24 cellular contexts compared by ENCODE assay signal in genomic region chr19:19650331-19650730, GRCh38. TPM values are rescaled to one million over a fixed set of nuclear protein-coding genes. Genes with fewer than 3 reads are reported as not detected.
DNase-seq lines count a peak whose midpoint lies in the region; ATAC-seq and TF ChIP-seq lines count a peak whose summit lies in the region.
"Had no signal": no experiment of that assay in that cellular context is flagged by ENCODE, and none has a peak within 500 bp of the region (broad histone marks: within the 10 kb centered on the region; RNA-seq: fewer than 3 reads in every experiment).

No MANE protein-coding gene starts in this region.

- H3K36me3 Mint-ChIP-seq in activated naive CD4-positive, alpha-beta T cell treated with anti-CD3 and anti-CD28 coated beads, Interleukin-2, amount 50 U/mL, for 72 hours = peaks cover 7 to 22% of the 10 kb centered on the region in 2 donors
- H3K36me3 Mint-ChIP-seq in activated naive CD4-positive, alpha-beta T cell treated with anti-CD3 and anti-CD28 coated beads for 36 hours (ENCODE audit: low read depth) = peaks cover 38% of the 10 kb centered on the region

- H3K4me3 Mint-ChIP-seq in activated naive CD4-positive, alpha-beta T cell treated with anti-CD3 and anti-CD28 coated beads for 36 hours = no peak overlapping the region
- H3K4me3 Mint-ChIP-seq: activated CD8-positive, alpha-beta memory T cell treated with anti-CD3 and anti-CD28 coated beads, Interleukin-2, amount 10 ng/mL, durations not matched to agents 7 days and 5 days; HFFc6; IgD-negative memory B cell; nephron had no signal

- no peaks in the 10 kb centered on the region for H3K9me3 Mint-ChIP-seq in activated naive CD4-positive, alpha-beta T cell treated with anti-CD3 and anti-CD28 coated beads, Interleukin-2, amount 50 U/mL, for 72 hours
- no peaks in the 10 kb centered on the region for H3K9me3 Mint-ChIP-seq in activated naive CD4-positive, alpha-beta T cell treated with anti-CD3 and anti-CD28 coated beads for 36 hours
- H3K9me3 Mint-ChIP-seq: HFFc6, IgD-negative memory B cell, nephron had no signal

- H3K27me3 ChIP-seq in SJCRH30 = no peaks in the 10 kb centered on the region
- no peaks in the 10 kb centered on the region for H3K27me3 ChIP-seq in gastrocnemius medialis
- H3K27me3 ChIP-seq: adrenal gland, heart right ventricle, tibial artery had no signal

- H3K4me1 ChIP-seq in SJCRH30 (peaks cover 6% of the 10 kb centered on the region), gastrocnemius medialis (no peaks in the 10 kb centered on the region)
- H3K4me1 ChIP-seq: adrenal gland, parathyroid adenoma, tibial artery had no signal

- H3K36me3 ChIP-seq in SJCRH30 = peaks cover 60% of the 10 kb centered on the region
- peaks cover 5 to 92% of the 10 kb centered on the region in 2 donors for H3K36me3 ChIP-seq in gastrocnemius medialis

- no peak for TF ChIP-seq POLR2A in gastrocnemius medialis (IDR thresholded peaks at IDR 0.05)

- TF ChIP-seq CTCF in gastrocnemius medialis (IDR thresholded peaks at IDR 0.05 in 4 of 5, conservative IDR thresholded peaks at IDR 0.05 in 1 of 5) = no peak

- DNase-seq in activated naive CD4-positive, alpha-beta T cell treated with anti-CD3 and anti-CD28 coated beads, Interleukin-2, amount 50 U/mL, for 72 hours (ENCODE audit: low spot score in 2 of 2) = no peak
- no peak for DNase-seq in activated naive CD4-positive, alpha-beta T cell treated with anti-CD3 and anti-CD28 coated beads for 36 hours
- peak; percentile 26 to 52 for DNase-seq in SJCRH30
- peak in 1 of 2 donors; percentile 52 for DNase-seq in gastrocnemius medialis
- DNase-seq: activated CD4-positive, alpha-beta T cell treated with anti-CD3 and anti-CD28 coated beads for 48 hours; activated CD8-positive, alpha-beta memory T cell treated with anti-CD3 and anti-CD28 coated beads, Interleukin-2, amount 10 ng/mL, durations not matched to agents 7 days and 5 days; activated effector memory CD4-positive, alpha-beta T cell treated with Interleukin-2 at 50 U/mL for 16 hours; HFFc6; MM.1S; NCI-H1694; NCI-H2171 treated with DMSO at 0.1 percent for 48 hours; NCI-H526 treated with DMSO at 0.1 percent for 48 hours; stimulated activated CD4-positive, alpha-beta T cell treated with anti-CD3 and anti-CD28 coated beads, Interleukin-1b, Interleukin-23, amount 100 ng/mL, for 48 hours; stimulated activated naive CD4-positive, alpha-beta T cell; tibial artery had no signal

- H3K27ac ChIP-seq in SJCRH30 (no peak overlapping the region), gastrocnemius medialis (no peak overlapping the region)
- H3K27ac ChIP-seq: adrenal gland, coronary artery, heart right ventricle, left ventricle myocardium inferior, parathyroid adenoma, tibial artery had no signal

- intact Hi-C loops in activated naive CD4-positive, alpha-beta T cell treated with anti-CD3 and anti-CD28 coated beads for 36 hours (cut with micrococcal nuclease) = no loop called here
- intact Hi-C loops in gastrocnemius medialis (cut with DNase I; ENCODE audit: low total_unique reads) = no loop called here

- CTCF ChIA-PET in activated naive CD4-positive, alpha-beta T cell treated with anti-CD3 and anti-CD28 coated beads for 36 hours (lab: Charles Lee) = interaction anchor here (1.7 kb wide), 1 partner anchor 118 kb away, joined by 10 read pairs; no protein-coding TSS in a partner anchor

- H3K4me3 ChIP-seq in SJCRH30 (no peak overlapping the region), gastrocnemius medialis (no peak overlapping the region)
- H3K4me3 ChIP-seq: adrenal gland, coronary artery, heart right ventricle, left ventricle myocardium inferior, tibial artery had no signal

- in situ Hi-C loops in gastrocnemius medialis (cut with MboI; ENCODE audit: low sequenced_read_pairs in 4 of 4) = loop anchor here in 1 of 4 donors (25.0 kb wide), 1 partner anchor 263 kb away; no protein-coding TSS in a partner anchor

- ATAC-seq in activated naive CD4-positive, alpha-beta T cell treated with anti-CD3 and anti-CD28 coated beads, Interleukin-2, amount 50 U/mL, for 72 hours = no peak
- ATAC-seq in gastrocnemius medialis = peak; percentile 60 to 76
- ATAC-seq in HG03439 (IDR thresholded peaks at IDR 0.05; ENCODE audit: unreplicated experiment) = no peak
- ATAC-seq in HG02852 (IDR thresholded peaks at IDR 0.05; ENCODE audit: unreplicated experiment) = no peak
- ATAC-seq: activated CD8-positive, alpha-beta memory T cell treated with anti-CD3 and anti-CD28 coated beads, Interleukin-2, amount 10 ng/mL, durations not matched to agents 7 days and 5 days had no signal

- peak overlapping the region; percentile 12 to 92 for H3K27ac Mint-ChIP-seq in activated naive CD4-positive, alpha-beta T cell treated with anti-CD3 and anti-CD28 coated beads, Interleukin-2, amount 50 U/mL, for 72 hours
- H3K27ac Mint-ChIP-seq in activated naive CD4-positive, alpha-beta T cell treated with anti-CD3 and anti-CD28 coated beads for 36 hours = no peak overlapping the region
- H3K27ac Mint-ChIP-seq: activated CD8-positive, alpha-beta memory T cell treated with anti-CD3 and anti-CD28 coated beads, Interleukin-2, amount 10 ng/mL, durations not matched to agents 7 days and 5 days; HFFc6; nephron had no signal

- H3K4me1 Mint-ChIP-seq in activated naive CD4-positive, alpha-beta T cell treated with anti-CD3 and anti-CD28 coated beads for 36 hours (ENCODE audit: low read depth) = no peaks in the 10 kb centered on the region
- H3K4me1 Mint-ChIP-seq: activated CD8-positive, alpha-beta memory T cell treated with anti-CD3 and anti-CD28 coated beads, Interleukin-2, amount 10 ng/mL, durations not matched to agents 7 days and 5 days; nephron had no signal

- no peaks in the 10 kb centered on the region for H3K27me3 Mint-ChIP-seq in activated naive CD4-positive, alpha-beta T cell treated with anti-CD3 and anti-CD28 coated beads for 36 hours (ENCODE audit: low read depth)
- H3K27me3 Mint-ChIP-seq: activated CD8-positive, alpha-beta memory T cell treated with anti-CD3 and anti-CD28 coated beads, Interleukin-2, amount 10 ng/mL, durations not matched to agents 7 days and 5 days had no signal

- H3K9me3 ChIP-seq in SJCRH30 (replicated peaks) = no peaks in the 10 kb centered on the region
- H3K9me3 ChIP-seq in gastrocnemius medialis = no peaks in the 10 kb centered on the region
- H3K9me3 ChIP-seq: adrenal gland, heart right ventricle, left ventricle myocardium inferior, tibial artery had no signal

RNA-seq across cellular contexts. Expression of gene GMIP, which starts 6.9 kb away (rescaled TPM):
- 100 to 1,000 TPM in 1 of 2 donors, 10 to 100 TPM in 1; 69.7 to 106 TPM for total RNA-seq in activated naive CD4-positive, alpha-beta T cell treated with anti-CD3 and anti-CD28 coated beads, Interleukin-2, amount 50 U/mL, for 72 hours
- total RNA-seq in activated naive CD4-positive, alpha-beta T cell treated with anti-CD3 and anti-CD28 coated beads for 36 hours = 10 to 100 TPM; 38.7 to 40.6 TPM
- 3.2 and 4.6 TPM in 2 replicates for total RNA-seq in SJCRH30 (2014; rRNA removed; shearing (Covaris generic))
- total RNA-seq in gastrocnemius medialis = 1 to 10 TPM in 3 of 4 donors, not detected in 1; 1.2 to 2.6 (median 1.6) TPM

RNA-seq across cellular contexts. Expression of gene ATP13A1, which starts 13.1 kb away (rescaled TPM):
- total RNA-seq in activated naive CD4-positive, alpha-beta T cell treated with anti-CD3 and anti-CD28 coated beads, Interleukin-2, amount 50 U/mL, for 72 hours = 10 to 100 TPM; 35.6 to 83.0 TPM
- 10 to 100 TPM; 48.7 to 55.1 TPM for total RNA-seq in activated naive CD4-positive, alpha-beta T cell treated with anti-CD3 and anti-CD28 coated beads for 36 hours
- 28.8 and 29.3 TPM in 2 replicates for total RNA-seq in SJCRH30 (2014; rRNA removed; shearing (Covaris generic))
- total RNA-seq in gastrocnemius medialis = 100 to 1,000 TPM in 2 of 4 donors, 10 to 100 TPM in 2; 51.8 to 111 (median 82.8) TPM

RNA-seq across cellular contexts. Expression of gene ZNF101, which starts 18.3 kb away (rescaled TPM):
- total RNA-seq in activated naive CD4-positive, alpha-beta T cell treated with anti-CD3 and anti-CD28 coated beads, Interleukin-2, amount 50 U/mL, for 72 hours = 10 to 100 TPM; 66.9 to 79.6 TPM
- 10 to 100 TPM; 51.8 to 54.3 TPM for total RNA-seq in activated naive CD4-positive, alpha-beta T cell treated with anti-CD3 and anti-CD28 coated beads for 36 hours
- 17.9 and 19.5 TPM in 2 replicates for total RNA-seq in SJCRH30 (2014; rRNA removed; shearing (Covaris generic))
- total RNA-seq in gastrocnemius medialis = 1 to 10 TPM in 3 of 4 donors, under 1 TPM in 1; 0.39 to 9.7 (median 2.5) TPM

RNA-seq across cellular contexts. Expression of gene LPAR2, which starts 22.3 kb away (rescaled TPM):
- total RNA-seq in activated naive CD4-positive, alpha-beta T cell treated with anti-CD3 and anti-CD28 coated beads, Interleukin-2, amount 50 U/mL, for 72 hours = 100 to 1,000 TPM in 1 of 2 donors, 10 to 100 TPM in 1; 35.4 to 122 TPM
- 10 to 100 TPM; 20.2 to 20.7 TPM for total RNA-seq in activated naive CD4-positive, alpha-beta T cell treated with anti-CD3 and anti-CD28 coated beads for 36 hours
- 1.5 and 1.9 TPM in 2 replicates for total RNA-seq in SJCRH30 (2014; rRNA removed; shearing (Covaris generic))
- total RNA-seq in gastrocnemius medialis = 1 to 10 TPM in 1 of 4 donors, under 1 TPM in 2, not detected in 1; 0.15 to 1.3 (median 0.27) TPM

RNA-seq across cellular contexts. Expression of gene PBX4, which starts 31.8 kb away (rescaled TPM):
- 10 to 100 TPM; 27.6 to 37.3 TPM for total RNA-seq in activated naive CD4-positive, alpha-beta T cell treated with anti-CD3 and anti-CD28 coated beads, Interleukin-2, amount 50 U/mL, for 72 hours
- total RNA-seq in activated naive CD4-positive, alpha-beta T cell treated with anti-CD3 and anti-CD28 coated beads for 36 hours = 10 to 100 TPM; 13.5 to 17.5 TPM
- 3.6 and 3.7 TPM in 2 replicates for total RNA-seq in SJCRH30 (2014; rRNA removed; shearing (Covaris generic))
- not detected for total RNA-seq in gastrocnemius medialis
- total RNA-seq: left ventricle myocardium inferior had no signal

Comparison
In these comparisons a context has a peak if more than half of its experiments do, and no peak if none do; other contexts are left out.
1. ATAC-seq: peak in gastrocnemius medialis (2 of 2); none in activated naive CD4-positive, alpha-beta T cell treated with anti-CD3 and anti-CD28 coated beads, Interleukin-2, amount 50 U/mL, for 72 hours (0 of 2), HG03439 (single experiment) and HG02852 (single experiment).
2. DNase-seq: peak in SJCRH30 (2 of 2); none in activated naive CD4-positive, alpha-beta T cell treated with anti-CD3 and anti-CD28 coated beads, Interleukin-2, amount 50 U/mL, for 72 hours (0 of 2) and activated naive CD4-positive, alpha-beta T cell treated with anti-CD3 and anti-CD28 coated beads for 36 hours (single experiment).